In genomic region chr12:118015306-118015705, GRCh38 we compare ENCODE assay signal across 28 cellular contexts. TPM values are rescaled to one million over a fixed set of nuclear protein-coding genes. Genes with fewer than 3 reads are reported as not detected.
DNase-seq lines count a peak whose midpoint lies in the region; ATAC-seq and TF ChIP-seq lines count a peak whose summit lies in the region.
"Had no signal": no experiment of that assay in that cellular context is flagged by ENCODE, and none has a peak within 500 bp of the region (broad histone marks: within the 10 kb centered on the region; RNA-seq: fewer than 3 reads in every experiment).

No MANE protein-coding gene starts in this region.

- intact Hi-C loops in Caco-2 (cut with micrococcal nuclease; ENCODE audit: unreplicated experiment) = loop anchor here (5.0 kb wide), 1 partner anchor 48 kb away; the partner anchor contains the start of gene KSR2

- no TSS peak for BruUV-seq in Caco-2 (replicated peaks; lab: Mats Ljungman, UMichigan)

- peak overlapping the region; percentile 90 for H3K4me3 Mint-ChIP-seq in Caco-2 (ENCODE audit: unreplicated experiment)
- peak overlapping the region; percentile 90; the same call in 1 of the 2 replicates for H3K4me3 Mint-ChIP-seq in HFFc6
- H3K4me3 Mint-ChIP-seq in chondrocyte (ENCODE audit: unreplicated experiment) = peak overlapping the region; percentile 12
- H3K4me3 Mint-ChIP-seq in neural crest cell = peak overlapping the region; percentile 49

- H3K9me3 ChIP-seq in Caco-2 (no peaks in the 10 kb centered on the region), Peyer's patch (no peaks in the 10 kb centered on the region)
- H3K9me3 ChIP-seq: colonic mucosa, MG63, prostate gland, tibial nerve had no signal

- CTCF ChIA-PET in Caco-2 (lab: Charles Lee) = no interaction called here

- H3K4me3 ChIP-seq in Caco-2 (ENCODE audit: low read depth, low read length) (no peak overlapping the region), Peyer's patch (no peak overlapping the region)
- H3K4me3 ChIP-seq: BLaER1, colonic mucosa, prostate gland had no signal

- H3K4me1 ChIP-seq in Caco-2 = peaks cover 14% of the 10 kb centered on the region; the same call in 1 of the 2 replicates
- H3K4me1 ChIP-seq in Peyer's patch = peaks cover 0 to 10% (median 6%) of the 10 kb centered on the region in 4 donors
- H3K4me1 ChIP-seq: prostate gland had no signal

- DNase-seq in Caco-2 (no peak), HFFc6 (no peak), chondrocyte (ENCODE audit: low spot score) (no peak), neural crest cell (ENCODE audit: low read depth, low spot score) (no peak), Peyer's patch (no peak)
- DNase-seq: activated CD8-positive, alpha-beta memory T cell treated with anti-CD3 and anti-CD28 coated beads, Interleukin-2, amount 50 U/mL, for 48 hours; activated CD8-positive, alpha-beta T cell treated with anti-CD3 and anti-CD28 coated beads for 36 hours; anterior cingulate cortex; colonic mucosa; effector CD8-positive, alpha-beta T cell; hippocampal formation; left cardiac atrium; mammary epithelial cell; MG63; NCI-H1105 treated with DMSO at 0.1 percent for 48 hours; NCI-H2081; NCI-H526; PC-3; stimulated activated CD4-positive, alpha-beta T cell treated with anti-CD3 and anti-CD28 coated beads, Interleukin-4, amount 100 ng/mL, for 24 hours had no signal

- ATAC-seq in GM19455 (IDR thresholded peaks at IDR 0.05; ENCODE audit: unreplicated experiment) = no peak
- ATAC-seq in GM19324 (IDR thresholded peaks at IDR 0.05; ENCODE audit: low FRiP score, unreplicated experiment) = no peak
- ATAC-seq: activated CD8-positive, alpha-beta T cell treated with anti-CD3 and anti-CD28 coated beads for 36 hours; activated naive CD4-positive, alpha-beta T cell treated with anti-CD3 and anti-CD28 coated beads, Interleukin-2, amount 50 U/mL, for 72 hours; PC-3 had no signal

- H3K36me3 ChIP-seq in Caco-2 (ENCODE audit: control insufficient read depth, insufficient read depth, low read length) (no peaks in the 10 kb centered on the region; the same call in 1 of the 2 replicates), Peyer's patch (peaks cover 0 to 11% (median 0%) of the 10 kb centered on the region in 3 donors)
- H3K36me3 ChIP-seq: colonic mucosa, prostate gland had no signal

- no peak for TF ChIP-seq CTCF in Caco-2 (IDR thresholded peaks at IDR 0.05; ENCODE audit: insufficient read depth in 1 of 2, low read depth in 1 of 2, low read length in 1 of 2, severe bottlenecking in 1 of 2, unreplicated experiment in 1 of 2)
- TF ChIP-seq CTCF in HFFc6 (IDR thresholded peaks at IDR 0.05) = no peak
- no peak for TF ChIP-seq CTCF in chondrocyte (IDR thresholded peaks at IDR 0.05)
- no peak for TF ChIP-seq CTCF in neural crest cell (conservative IDR thresholded peaks at IDR 0.05)
- no peak for TF ChIP-seq CTCF in Peyer's patch (IDR thresholded peaks at IDR 0.05)

- TF ChIP-seq POLR2A in Peyer's patch (IDR thresholded peaks at IDR 0.05) = no peak

- H3K36me3 Mint-ChIP-seq in Caco-2 (ENCODE audit: insufficient read depth, unreplicated experiment) (peaks cover 38% of the 10 kb centered on the region), HFFc6 (ENCODE audit: low read depth) (peaks cover 6% of the 10 kb centered on the region; the same call in 1 of the 2 replicates), chondrocyte (ENCODE audit: low read depth) (peaks cover 1% of the 10 kb centered on the region), neural crest cell (ENCODE audit: low read depth) (peaks cover 2% of the 10 kb centered on the region)

- H3K4me1 Mint-ChIP-seq in Caco-2 (ENCODE audit: low read depth, unreplicated experiment) = peaks cover 7% of the 10 kb centered on the region
- H3K4me1 Mint-ChIP-seq in HFFc6 (ENCODE audit: low read depth) = peaks cover 29% of the 10 kb centered on the region
- H3K4me1 Mint-ChIP-seq in chondrocyte (ENCODE audit: low read depth) = peaks cover 17% of the 10 kb centered on the region
- peaks cover 28% of the 10 kb centered on the region for H3K4me1 Mint-ChIP-seq in neural crest cell

- H3K27ac Mint-ChIP-seq in Caco-2 (ENCODE audit: unreplicated experiment) (no peak overlapping the region), HFFc6 (no peak overlapping the region), chondrocyte (ENCODE audit: unreplicated experiment) (no peak overlapping the region), neural crest cell (ENCODE audit: unreplicated experiment) (no peak overlapping the region)
- H3K27ac Mint-ChIP-seq: activated CD8-positive, alpha-beta T cell treated with anti-CD3 and anti-CD28 coated beads for 36 hours; activated naive CD4-positive, alpha-beta T cell treated with anti-CD3 and anti-CD28 coated beads, Interleukin-2, amount 50 U/mL, for 72 hours had no signal

- no peak overlapping the region for H3K27ac ChIP-seq in Peyer's patch
- H3K27ac ChIP-seq: BLaER1, colonic mucosa, KMS-11, prostate gland, SK-N-MC had no signal

- no peaks in the 10 kb centered on the region for H3K27me3 ChIP-seq in Caco-2 (replicated peaks; ENCODE audit: control insufficient read depth, insufficient read depth, low read length)
- H3K27me3 ChIP-seq in Peyer's patch = no peaks in the 10 kb centered on the region
- H3K27me3 ChIP-seq: BLaER1, colonic mucosa, MG63, tibial nerve had no signal

- POLR2A ChIA-PET in Caco-2 (lab: Charles Lee) = no interaction called here

- no peaks in the 10 kb centered on the region for H3K9me3 Mint-ChIP-seq in Caco-2 (ENCODE audit: unreplicated experiment)
- no peaks in the 10 kb centered on the region for H3K9me3 Mint-ChIP-seq in HFFc6
- H3K9me3 Mint-ChIP-seq in chondrocyte (ENCODE audit: low read depth) = no peaks in the 10 kb centered on the region
- no peaks in the 10 kb centered on the region for H3K9me3 Mint-ChIP-seq in neural crest cell
- H3K9me3 Mint-ChIP-seq: activated CD8-positive, alpha-beta T cell treated with anti-CD3 and anti-CD28 coated beads for 36 hours had no signal

- H3K27me3 Mint-ChIP-seq in Caco-2 (ENCODE audit: insufficient read depth, unreplicated experiment) (peaks cover 3% of the 10 kb centered on the region), HFFc6 (ENCODE audit: insufficient read depth) (no peaks in the 10 kb centered on the region), chondrocyte (ENCODE audit: low read depth) (no peaks in the 10 kb centered on the region), neural crest cell (ENCODE audit: low read depth) (no peaks in the 10 kb centered on the region)
- H3K27me3 Mint-ChIP-seq: activated CD8-positive, alpha-beta T cell treated with anti-CD3 and anti-CD28 coated beads for 36 hours had no signal

RNA-seq across cellular contexts. Expression of gene RFC5, which starts 1.2 kb away (rescaled TPM):
- 38.5 and 42.7 TPM in 2 replicates for total RNA-seq in Caco-2 (2022)
- total RNA-seq in HFFc6 (2021; fragmentation: NEBNext Ultra II Directional; extraction: Animal tissue kit (Norgen Biotek cat#: 25700)) = 10 to 100 TPM in 5 of 6 experiments, 1 to 10 TPM in 1; 9.3 to 19.6 (median 16.6) TPM
- 5.5 to 12.5 TPM (median 6.3 TPM) in 3 replicates for total RNA-seq in chondrocyte
- 52.6 and 53.0 TPM in 2 replicates for total RNA-seq in neural crest cell
- total RNA-seq in Peyer's patch = 10 to 100 TPM in 2 of 4 donors, 1 to 10 TPM in 2; 8.3 to 18.2 (median 10.6) TPM

RNA-seq across cellular contexts. Expression of gene WSB2, which starts 45.7 kb away (rescaled TPM):
- total RNA-seq in Caco-2 (2022) = 36.7 and 37.6 TPM in 2 replicates
- 100 to 1,000 TPM; 140 to 168 (median 149) TPM for total RNA-seq in HFFc6 (2021; fragmentation: NEBNext Ultra II Directional; extraction: Animal tissue kit (Norgen Biotek cat#: 25700))
- total RNA-seq in chondrocyte = 86.7 to 129 TPM (median 124 TPM) in 3 replicates
- 77.3 and 78.6 TPM in 2 replicates for total RNA-seq in neural crest cell
- 100 to 1,000 TPM in 3 of 4 donors, 10 to 100 TPM in 1; 76.7 to 146 (median 110) TPM for total RNA-seq in Peyer's patch

RNA-seq across cellular contexts. Expression of gene KSR2, which starts 46.5 kb away (rescaled TPM):
- 0.42 and 0.66 TPM in 2 replicates for total RNA-seq in Caco-2 (2022)
- total RNA-seq in HFFc6 (2021; fragmentation: NEBNext Ultra II Directional; extraction: Animal tissue kit (Norgen Biotek cat#: 25700)) = under 1 TPM in 4 of 6 experiments, not detected in 2; 0.09 to 0.22 (median 0.12) TPM
- total RNA-seq in chondrocyte = 0.05 TPM in 1 of 3 replicates, not detected in the others
- 0.14 and 0.33 TPM in 2 replicates for total RNA-seq in neural crest cell
- under 1 TPM in 3 of 4 donors, not detected in 1; 0.27 to 0.53 (median 0.28) TPM for total RNA-seq in Peyer's patch
- total RNA-seq: bronchial epithelial cell had no signal

Comparison
In these comparisons a context has a peak if more than half of its experiments do, and no peak if none do; other contexts are left out.
1. H3K4me3 Mint-ChIP-seq: peak in every context shown above with its lines; median percentile 90 in Caco-2; 90 in HFFc6; 49 in neural crest cell; 12 in chondrocyte.